In genomic region chr22:21567456-21568206, GRCh38 we compare ENCODE assay signal across 1 cellular context.
TF ChIP-seq lines count a peak whose summit lies in the region.

Gene UBE2L3, plus strand, starts transcription at chr22:21567714. Its CDS starts 31 bp downstream, at chr22:21567745.

TF ChIP-seq in K562, 482 proteins besides CTCF, POLR2A, EP300 and RAD21 (continued from another document and continues in another):
- TF ChIP-seq ZMIZ1 (IDR thresholded peaks at IDR 0.05; ENCODE audit: low read depth in 2 of 2, low read length in 2 of 2) (peak in 1 of 2 experiments; percentile 87; a peak in 2 of 4 replicates), MBD1 (CRISPR knock-in tag; IDR thresholded peaks at IDR 0.05) (no peak), POLR2H (tag; IDR thresholded peaks at IDR 0.05; ENCODE audit: low read depth) (no peak), UBTF (IDR thresholded peaks at IDR 0.05; ENCODE audit: borderline replicate concordance in 1 of 2, low read depth in 2 of 2, low read length in 2 of 2) (no peak), TBP (optimal IDR thresholded peaks at IDR 0.05; ENCODE audit: low read depth, low read length) (no peak), HDAC6 (IDR thresholded peaks at IDR 0.05; ENCODE audit: low read depth, low read length) (peak; percentile 72; the same call in 1 of the 2 replicates), ZNF639 (CRISPR knock-in tag; conservative IDR thresholded peaks at IDR 0.05 in 1 of 2, IDR thresholded peaks at IDR 0.05 in 1 of 2) (no peak), TOE1 (IDR thresholded peaks at IDR 0.05; ENCODE audit: borderline replicate concordance) (no peak), TOE1 (CRISPR knock-in tag; IDR thresholded peaks at IDR 0.05; ENCODE audit: borderline replicate concordance, low read depth) (peak; percentile 91), ETS2 (tag; IDR thresholded peaks at IDR 0.05; ENCODE audit: borderline replicate concordance, poor library complexity, severe bottlenecking) (no peak), ZNF830 (CRISPR knock-in tag; IDR thresholded peaks at IDR 0.05) (no peak), TCF15 (CRISPR knock-in tag; IDR thresholded peaks at IDR 0.05) (peak; percentile 92), CBX1 (IDR thresholded peaks at IDR 0.05; ENCODE audit: low read depth) (no peak), ATF1 (CRISPR knock-in tag; IDR thresholded peaks at IDR 0.05) (no peak), ATF1 (tag; IDR thresholded peaks at IDR 0.05) (no peak), RUNX1 (IDR thresholded peaks at IDR 0.05; ENCODE audit: low read depth) (no peak), PYGO2 (tag; IDR thresholded peaks at IDR 0.05) (no peak), ZNF449 (CRISPR knock-in tag; IDR thresholded peaks at IDR 0.05) (0 out of 2 replicates have a peak, but pooled peaks have one; percentile 55), DMBX1 (CRISPR knock-in tag; IDR thresholded peaks at IDR 0.05; ENCODE audit: borderline replicate concordance) (peak; percentile 95), FOXA3 (CRISPR knock-in tag; conservative IDR thresholded peaks at IDR 0.05 in 1 of 2, IDR thresholded peaks at IDR 0.05 in 1 of 2) (no peak), SMARCA4 (IDR thresholded peaks at IDR 0.05) (no peak), ESRRA (IDR thresholded peaks at IDR 0.05; ENCODE audit: borderline replicate concordance, low read depth) (no peak), ZNF696 (CRISPR knock-in tag; conservative IDR thresholded peaks at IDR 0.05) (no peak), TCF7 (IDR thresholded peaks at IDR 0.05; ENCODE audit: borderline replicate concordance) (no peak), REST (CRISPR knock-in tag; IDR thresholded peaks at IDR 0.05; ENCODE audit: low read depth) (peak; percentile 83; the same call in 1 of the 2 replicates), MCM7 (IDR thresholded peaks at IDR 0.05) (no peak), KDM2B (CRISPR knock-in tag; IDR thresholded peaks at IDR 0.05) (no peak), NUFIP1 (IDR thresholded peaks at IDR 0.05; ENCODE audit: partially characterized antibody) (no peak), OTX1 (CRISPR knock-in tag; IDR thresholded peaks at IDR 0.05) (peak; percentile 87), ARID4B (CRISPR knock-in tag; IDR thresholded peaks at IDR 0.05) (no peak), ZNF644 (tag; IDR thresholded peaks at IDR 0.05; ENCODE audit: low read depth) (no peak), ERF (CRISPR knock-in tag; IDR thresholded peaks at IDR 0.05) (peak; percentile 95), IRF2 (CRISPR knock-in tag; IDR thresholded peaks at IDR 0.05) (no peak), MXD1 (CRISPR knock-in tag; IDR thresholded peaks at IDR 0.05; ENCODE audit: borderline replicate concordance, poor library complexity, severe bottlenecking) (no peak), HMG20A (CRISPR knock-in tag; conservative IDR thresholded peaks at IDR 0.05) (peak; percentile 85), GATAD2B (IDR thresholded peaks at IDR 0.05; ENCODE audit: borderline replicate concordance) (no peak), ZNF780A (CRISPR knock-in tag; IDR thresholded peaks at IDR 0.05) (no peak), NRF1 (conservative IDR thresholded peaks at IDR 0.05 in 1 of 2, IDR thresholded peaks at IDR 0.05 in 1 of 2) (no peak), ZNF511 (CRISPR knock-in tag; IDR thresholded peaks at IDR 0.05) (no peak), RBM17 (IDR thresholded peaks at IDR 0.05; ENCODE audit: borderline replicate concordance, low read depth, low read length) (no peak), USF2 (CRISPR knock-in tag; IDR thresholded peaks at IDR 0.05) (no peak)
